1 cellular context compared by ENCODE assay signal in the genomic region with DNA sequence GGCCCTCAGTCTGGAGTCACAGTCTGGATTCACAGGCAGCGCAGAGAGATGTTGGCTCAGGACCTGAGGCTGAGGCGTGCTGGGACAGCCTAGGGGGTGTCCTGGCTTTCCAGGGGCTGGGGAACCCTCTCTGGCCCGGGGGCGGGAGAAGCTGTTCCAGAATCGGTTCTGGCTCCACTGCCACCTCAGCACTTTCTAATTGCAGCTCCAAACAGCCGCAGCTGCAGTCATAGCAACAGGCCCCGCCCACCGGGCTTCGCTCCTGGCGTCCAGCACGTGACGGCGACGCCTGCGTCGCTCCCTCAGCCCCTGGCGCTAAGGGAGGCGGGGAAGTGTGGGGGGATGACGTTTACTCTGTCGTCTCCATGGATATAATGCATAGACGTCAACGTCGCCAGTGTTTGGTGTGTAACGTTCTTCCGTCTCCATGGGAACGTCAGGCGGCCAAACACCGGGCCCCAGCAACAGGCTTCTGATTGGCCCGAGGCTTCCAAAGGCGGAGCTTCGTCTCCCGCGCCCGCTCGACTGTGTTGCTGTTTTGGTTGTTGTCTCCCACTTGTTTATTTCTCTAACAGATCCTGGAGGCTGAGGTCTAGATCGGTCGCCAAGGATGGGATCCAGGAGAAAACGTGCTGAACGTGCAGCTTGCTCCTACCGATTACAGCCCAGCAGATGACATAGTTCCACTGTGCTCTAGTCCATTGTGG.
TF ChIP-seq lines count a peak whose summit lies in the region.

No MANE protein-coding gene starts in this region.

TF ChIP-seq in K562, 482 proteins besides CTCF, POLR2A, EP300 and RAD21 (continued from another document):
- TF ChIP-seq, protein P1, sequence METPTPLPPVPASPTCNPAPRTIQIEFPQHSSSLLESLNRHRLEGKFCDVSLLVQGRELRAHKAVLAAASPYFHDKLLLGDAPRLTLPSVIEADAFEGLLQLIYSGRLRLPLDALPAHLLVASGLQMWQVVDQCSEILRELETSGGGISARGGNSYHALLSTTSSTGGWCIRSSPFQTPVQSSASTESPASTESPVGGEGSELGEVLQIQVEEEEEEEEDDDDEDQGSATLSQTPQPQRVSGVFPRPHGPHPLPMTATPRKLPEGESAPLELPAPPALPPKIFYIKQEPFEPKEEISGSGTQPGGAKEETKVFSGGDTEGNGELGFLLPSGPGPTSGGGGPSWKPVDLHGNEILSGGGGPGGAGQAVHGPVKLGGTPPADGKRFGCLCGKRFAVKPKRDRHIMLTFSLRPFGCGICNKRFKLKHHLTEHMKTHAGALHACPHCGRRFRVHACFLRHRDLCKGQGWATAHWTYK (CRISPR knock-in tag; IDR thresholded peaks at IDR 0.05) = no peak
- peak; percentile 91 for TF ChIP-seq CREB1 (IDR thresholded peaks at IDR 0.05)
- TF ChIP-seq CREB1 (CRISPR knock-in tag; IDR thresholded peaks at IDR 0.05) = peak; percentile 89
- TF ChIP-seq YY1 (IDR thresholded peaks at IDR 0.05; ENCODE audit: borderline replicate concordance in 1 of 3, control insufficient read depth in 1 of 3, extremely low read depth in 1 of 3, insufficient read depth in 3 of 3, insufficient read length in 1 of 3, insufficient replicate concordance in 2 of 3, low read depth in 1 of 3, low read length in 2 of 3) = no peak
- 0 out of 4 replicates have a peak, but pooled peaks of 1 of the 2 experiments have one; percentile 38 for TF ChIP-seq TBL1XR1 (IDR thresholded peaks at IDR 0.05; ENCODE audit: low read length in 2 of 2)
- TF ChIP-seq CAMTA2 (CRISPR knock-in tag; conservative IDR thresholded peaks at IDR 0.05) = no peak
- no peak for TF ChIP-seq ARID3B (CRISPR knock-in tag; IDR thresholded peaks at IDR 0.05; ENCODE audit: borderline replicate concordance)
- TF ChIP-seq NFIC (IDR thresholded peaks at IDR 0.05) = no peak
- TF ChIP-seq KHSRP (IDR thresholded peaks at IDR 0.05) = no peak
- no peak for TF ChIP-seq ZNF140 (CRISPR knock-in tag; IDR thresholded peaks at IDR 0.05)
- TF ChIP-seq E2F8 (IDR thresholded peaks at IDR 0.05; ENCODE audit: low read depth, partially characterized antibody) = no peak
- no peak for TF ChIP-seq ZNF766 (CRISPR knock-in tag; conservative IDR thresholded peaks at IDR 0.05)
- TF ChIP-seq, protein P2, sequence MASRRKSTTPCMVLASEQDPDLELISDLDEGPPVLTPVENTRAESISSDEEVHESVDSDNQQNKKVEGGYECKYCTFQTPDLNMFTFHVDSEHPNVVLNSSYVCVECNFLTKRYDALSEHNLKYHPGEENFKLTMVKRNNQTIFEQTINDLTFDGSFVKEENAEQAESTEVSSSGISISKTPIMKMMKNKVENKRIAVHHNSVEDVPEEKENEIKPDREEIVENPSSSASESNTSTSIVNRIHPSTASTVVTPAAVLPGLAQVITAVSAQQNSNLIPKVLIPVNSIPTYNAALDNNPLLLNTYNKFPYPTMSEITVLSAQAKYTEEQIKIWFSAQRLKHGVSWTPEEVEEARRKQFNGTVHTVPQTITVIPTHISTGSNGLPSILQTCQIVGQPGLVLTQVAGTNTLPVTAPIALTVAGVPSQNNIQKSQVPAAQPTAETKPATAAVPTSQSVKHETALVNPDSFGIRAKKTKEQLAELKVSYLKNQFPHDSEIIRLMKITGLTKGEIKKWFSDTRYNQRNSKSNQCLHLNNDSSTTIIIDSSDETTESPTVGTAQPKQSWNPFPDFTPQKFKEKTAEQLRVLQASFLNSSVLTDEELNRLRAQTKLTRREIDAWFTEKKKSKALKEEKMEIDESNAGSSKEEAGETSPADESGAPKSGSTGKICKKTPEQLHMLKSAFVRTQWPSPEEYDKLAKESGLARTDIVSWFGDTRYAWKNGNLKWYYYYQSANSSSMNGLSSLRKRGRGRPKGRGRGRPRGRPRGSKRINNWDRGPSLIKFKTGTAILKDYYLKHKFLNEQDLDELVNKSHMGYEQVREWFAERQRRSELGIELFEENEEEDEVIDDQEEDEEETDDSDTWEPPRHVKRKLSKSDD (conservative IDR thresholded peaks at IDR 0.05; ENCODE audit: low read length) = no peak
- no peak for TF ChIP-seq XRCC3 (IDR thresholded peaks at IDR 0.05)
- no peak for TF ChIP-seq E2F4 (CRISPR knock-in tag; IDR thresholded peaks at IDR 0.05; ENCODE audit: low read depth)
- TF ChIP-seq, protein P3, sequence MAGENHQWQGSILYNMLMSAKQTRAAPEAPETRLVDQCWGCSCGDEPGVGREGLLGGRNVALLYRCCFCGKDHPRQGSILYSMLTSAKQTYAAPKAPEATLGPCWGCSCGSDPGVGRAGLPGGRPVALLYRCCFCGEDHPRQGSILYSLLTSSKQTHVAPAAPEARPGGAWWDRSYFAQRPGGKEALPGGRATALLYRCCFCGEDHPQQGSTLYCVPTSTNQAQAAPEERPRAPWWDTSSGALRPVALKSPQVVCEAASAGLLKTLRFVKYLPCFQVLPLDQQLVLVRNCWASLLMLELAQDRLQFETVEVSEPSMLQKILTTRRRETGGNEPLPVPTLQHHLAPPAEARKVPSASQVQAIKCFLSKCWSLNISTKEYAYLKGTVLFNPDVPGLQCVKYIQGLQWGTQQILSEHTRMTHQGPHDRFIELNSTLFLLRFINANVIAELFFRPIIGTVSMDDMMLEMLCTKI (IDR thresholded peaks at IDR 0.05; ENCODE audit: partially characterized antibody) = no peak
- no peak for TF ChIP-seq ZFP36 (IDR thresholded peaks at IDR 0.05; ENCODE audit: low read depth, low read length, partially characterized antibody)
- peak; percentile 86 for TF ChIP-seq JUND (IDR thresholded peaks at IDR 0.05; ENCODE audit: borderline replicate concordance, low read depth, low read length)
- TF ChIP-seq JUND (tag; IDR thresholded peaks at IDR 0.05; ENCODE audit: borderline replicate concordance, low read depth, low read length) = no peak
- peak; percentile 88 for TF ChIP-seq MAFF (IDR thresholded peaks at IDR 0.05; ENCODE audit: low read length)
- no peak for TF ChIP-seq BRD4 (IDR thresholded peaks at IDR 0.05)
- no peak for TF ChIP-seq ZSCAN32 (CRISPR knock-in tag; IDR thresholded peaks at IDR 0.05)
- TF ChIP-seq, protein P4, sequence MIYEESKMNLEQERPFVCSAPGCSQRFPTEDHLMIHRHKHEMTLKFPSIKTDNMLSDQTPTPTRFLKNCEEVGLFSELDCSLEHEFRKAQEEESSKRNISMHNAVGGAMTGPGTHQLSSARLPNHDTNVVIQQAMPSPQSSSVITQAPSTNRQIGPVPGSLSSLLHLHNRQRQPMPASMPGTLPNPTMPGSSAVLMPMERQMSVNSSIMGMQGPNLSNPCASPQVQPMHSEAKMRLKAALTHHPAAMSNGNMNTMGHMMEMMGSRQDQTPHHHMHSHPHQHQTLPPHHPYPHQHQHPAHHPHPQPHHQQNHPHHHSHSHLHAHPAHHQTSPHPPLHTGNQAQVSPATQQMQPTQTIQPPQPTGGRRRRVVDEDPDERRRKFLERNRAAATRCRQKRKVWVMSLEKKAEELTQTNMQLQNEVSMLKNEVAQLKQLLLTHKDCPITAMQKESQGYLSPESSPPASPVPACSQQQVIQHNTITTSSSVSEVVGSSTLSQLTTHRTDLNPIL (CRISPR knock-in tag; IDR thresholded peaks at IDR 0.05) = no peak
- no peak for TF ChIP-seq ZNF395 (CRISPR knock-in tag; IDR thresholded peaks at IDR 0.05)
- no peak for TF ChIP-seq HNRNPL (IDR thresholded peaks at IDR 0.05; ENCODE audit: low read depth, low read length)
- no peak for TF ChIP-seq ZEB2 (IDR thresholded peaks at IDR 0.05)
- no peak for TF ChIP-seq MYC (IDR thresholded peaks at IDR 0.05; ENCODE audit: low read depth, low read length)
- no peak for TF ChIP-seq MYC (CRISPR knock-in tag; IDR thresholded peaks at IDR 0.05; ENCODE audit: borderline replicate concordance, low read depth)
- TF ChIP-seq L3MBTL2 (IDR thresholded peaks at IDR 0.05) = peak; percentile 93
- TF ChIP-seq HDAC2 (IDR thresholded peaks at IDR 0.05) = no peak
- no peak for TF ChIP-seq FOXM1 (IDR thresholded peaks at IDR 0.05; ENCODE audit: low read depth)
- no peak for TF ChIP-seq FOXM1 (CRISPR knock-in tag; IDR thresholded peaks at IDR 0.05; ENCODE audit: low read depth)
- no peak for TF ChIP-seq MCM7 (IDR thresholded peaks at IDR 0.05)
- TF ChIP-seq PHF8 (IDR thresholded peaks at IDR 0.05; ENCODE audit: borderline replicate concordance, low read length) = peak; percentile 53; the same call in 1 of the 2 replicates
- no peak for TF ChIP-seq ZC3H11A (IDR thresholded peaks at IDR 0.05; ENCODE audit: low read depth, low read length)
- no peak for TF ChIP-seq RBBP5 (IDR thresholded peaks at IDR 0.05; ENCODE audit: borderline replicate concordance, insufficient read depth, low read length, poor library complexity, severe bottlenecking)
- TF ChIP-seq SRF (CRISPR knock-in tag; IDR thresholded peaks at IDR 0.05) = peak in 1 of 2 experiments; percentile 25; a peak in 1 of 4 replicates
- peak in 1 of 2 experiments; percentile 90; a peak in 2 of 4 replicates for TF ChIP-seq CSDE1 (IDR thresholded peaks at IDR 0.05)
- no peak for TF ChIP-seq E2F3 (CRISPR knock-in tag; IDR thresholded peaks at IDR 0.05)
- TF ChIP-seq, protein P5, sequence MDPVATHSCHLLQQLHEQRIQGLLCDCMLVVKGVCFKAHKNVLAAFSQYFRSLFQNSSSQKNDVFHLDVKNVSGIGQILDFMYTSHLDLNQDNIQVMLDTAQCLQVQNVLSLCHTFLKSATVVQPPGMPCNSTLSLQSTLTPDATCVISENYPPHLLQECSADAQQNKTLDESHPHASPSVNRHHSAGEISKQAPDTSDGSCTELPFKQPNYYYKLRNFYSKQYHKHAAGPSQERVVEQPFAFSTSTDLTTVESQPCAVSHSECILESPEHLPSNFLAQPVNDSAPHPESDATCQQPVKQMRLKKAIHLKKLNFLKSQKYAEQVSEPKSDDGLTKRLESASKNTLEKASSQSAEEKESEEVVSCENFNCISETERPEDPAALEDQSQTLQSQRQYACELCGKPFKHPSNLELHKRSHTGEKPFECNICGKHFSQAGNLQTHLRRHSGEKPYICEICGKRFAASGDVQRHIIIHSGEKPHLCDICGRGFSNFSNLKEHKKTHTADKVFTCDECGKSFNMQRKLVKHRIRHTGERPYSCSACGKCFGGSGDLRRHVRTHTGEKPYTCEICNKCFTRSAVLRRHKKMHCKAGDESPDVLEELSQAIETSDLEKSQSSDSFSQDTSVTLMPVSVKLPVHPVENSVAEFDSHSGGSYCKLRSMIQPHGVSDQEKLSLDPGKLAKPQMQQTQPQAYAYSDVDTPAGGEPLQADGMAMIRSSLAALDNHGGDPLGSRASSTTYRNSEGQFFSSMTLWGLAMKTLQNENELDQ (CRISPR knock-in tag; IDR thresholded peaks at IDR 0.05; ENCODE audit: borderline replicate concordance) = no peak
- no peak for TF ChIP-seq NELFE (IDR thresholded peaks at IDR 0.05; ENCODE audit: insufficient read depth, insufficient read length)
- no peak for TF ChIP-seq CBX8 (IDR thresholded peaks at IDR 0.05; ENCODE audit: borderline replicate concordance, extremely low read depth, low read depth, low read length, poor library complexity, severe bottlenecking)
- no peak for TF ChIP-seq ZNF408 (CRISPR knock-in tag; IDR thresholded peaks at IDR 0.05; ENCODE audit: low read depth)
